ENCODE assay signal across 23 cellular contexts in the genomic region with DNA sequence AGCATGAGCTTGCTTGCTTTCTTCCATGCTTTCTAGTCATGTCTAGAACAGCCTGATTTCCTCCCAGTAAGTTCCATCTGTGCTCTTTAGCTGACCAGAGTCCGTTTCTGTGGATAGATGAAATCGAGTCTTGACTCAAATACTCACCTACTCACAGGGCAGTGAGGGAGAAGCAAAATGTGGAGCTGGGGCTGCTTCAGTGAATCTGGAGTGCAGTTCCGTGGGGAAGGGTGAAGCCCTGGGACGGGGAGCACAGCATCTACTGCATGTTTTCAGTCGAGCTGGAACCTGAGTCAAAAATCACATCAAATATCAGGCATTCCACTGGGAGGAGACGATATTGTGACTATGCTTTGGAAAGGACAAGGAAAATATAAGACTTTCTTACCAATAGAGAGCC.
DNase-seq lines count a peak whose midpoint lies in the region; ATAC-seq, FAIRE-seq and TF ChIP-seq lines count a peak whose summit lies in the region.
"Had no signal": no experiment of that assay in that cellular context is flagged by ENCODE, and none has a peak within 500 bp of the region (broad histone marks: within the 10 kb centered on the region; RNA-seq: fewer than 3 reads in every experiment).

No MANE protein-coding gene starts in this region.

- TF ChIP-seq CTCF in GM23338 (conservative IDR thresholded peaks at IDR 0.05; ENCODE audit: low read depth in 2 of 2), result no peak

- peak; percentile 46 for ATAC-seq in GM23338
- no peak for ATAC-seq in T-helper 17 cell
- no peak for ATAC-seq in GM18511 (IDR thresholded peaks at IDR 0.05; ENCODE audit: unreplicated experiment)
- ATAC-seq: CD8-positive, alpha-beta T cell; Right ventricle myocardium inferior; SK-N-SH treated with all-trans-retinoic acid at 6 μM for 48 hours had no signal

- DNase-seq in GM23338 (ENCODE audit: low spot score) (peak; percentile 27), T-helper 17 cell (no peak), iPS-NIHi11 (ENCODE audit: low spot score) (peak; percentile 11), urothelium cell line (ENCODE audit: low spot score) (peak; percentile 6), hepatic stellate cell (ENCODE audit: low spot score) (no peak)
- DNase-seq in stimulated activated CD4-positive, alpha-beta T cell treated with anti-CD3 and anti-CD28 coated beads, Interleukin-12 subunit alpha, Interleukin-12 subunit beta, amount 100 ng/mL, for 4 hours, result no peak
- DNase-seq: Caco-2; CD8-positive, alpha-beta T cell; DMS 273 treated with DMSO at 0.1 percent for 48 hours; DND-41; H7; KBM-7; MV-4-11; NCI-H1105; NCI-H1436 treated with DMSO at 0.1 percent for 48 hours; NCI-H187 treated with DMSO at 0.1 percent for 48 hours; NCI-H774; SJCRH30 had no signal

- no peaks in the 10 kb centered on the region for H3K9me3 ChIP-seq in T-helper 17 cell (ENCODE audit: control insufficient read depth, low read length, poor library complexity, severe bottlenecking)
- H3K9me3 ChIP-seq: SJCRH30 had no signal

- peak overlapping the region; percentile 40; the same call in 1 of the 2 replicates for H3K4me2 ChIP-seq in GM23338

- peaks cover 13% of the 10 kb centered on the region for H3K36me3 Mint-ChIP-seq in GM23338 (ENCODE audit: low read depth)
- H3K36me3 Mint-ChIP-seq in T-helper 17 cell (ENCODE audit: low read depth), result no peaks in the 10 kb centered on the region
- H3K36me3 Mint-ChIP-seq: CD8-positive, alpha-beta T cell had no signal

- no peaks in the 10 kb centered on the region for H3F3A ChIP-seq in GM23338 (replicated peaks; ENCODE audit: low read depth)

- peaks cover 23% of the 10 kb centered on the region for H3K4me1 ChIP-seq in GM23338 (ENCODE audit: insufficient read depth)
- H3K4me1 ChIP-seq: Caco-2, SJCRH30 had no signal

- no peaks in the 10 kb centered on the region for H3K79me2 ChIP-seq in GM23338 (replicated peaks; ENCODE audit: insufficient read depth)

- H3K4me1 Mint-ChIP-seq in GM23338 (peaks cover 25% of the 10 kb centered on the region), T-helper 17 cell (no peaks in the 10 kb centered on the region)
- H3K4me1 Mint-ChIP-seq: B cell had no signal

- no peak overlapping the region for H3K4me3 ChIP-seq in GM23338
- H3K4me3 ChIP-seq: SJCRH30 had no signal

- no peaks in the 10 kb centered on the region; the same call in 1 of the 2 replicates for H3K36me3 ChIP-seq in GM23338 (ENCODE audit: insufficient read depth)
- H3K36me3 ChIP-seq: SJCRH30 had no signal

- no peak for FAIRE-seq in urothelium cell line (lab: Jason Lieb, UNC)

- H3K27me3 ChIP-seq in GM23338 (ENCODE audit: insufficient read depth), result 0 out of 2 replicates have a peak, but pooled peaks cover 7% of the 10 kb centered on the region
- H3K27me3 ChIP-seq: SJCRH30 had no signal

- H3K4me3 Mint-ChIP-seq in GM23338 (no peak overlapping the region), T-helper 17 cell (no peak overlapping the region)
- H3K4me3 Mint-ChIP-seq: B cell; CD8-positive, alpha-beta T cell had no signal

- H3K27me3 Mint-ChIP-seq in GM23338 (ENCODE audit: insufficient read depth, low read depth, poor library complexity) (peaks cover 15% of the 10 kb centered on the region), T-helper 17 cell (peaks cover 51% of the 10 kb centered on the region)

- H2AFZ ChIP-seq in GM23338, result no peak overlapping the region

- H3K27ac Mint-ChIP-seq in GM23338 (no peak overlapping the region), T-helper 17 cell (peak overlapping the region; percentile 21)
- H3K27ac Mint-ChIP-seq: B cell; CD8-positive, alpha-beta T cell had no signal

- no peaks in the 10 kb centered on the region; the same call in 1 of the 2 replicates for H4K20me1 ChIP-seq in GM23338 (replicated peaks; ENCODE audit: insufficient read depth)

- H3K27ac ChIP-seq in GM23338 (ENCODE audit: low read depth), result no peak overlapping the region
- H3K27ac ChIP-seq: C4-2B, SJCRH30 had no signal

- H3K9me3 Mint-ChIP-seq in GM23338, result peaks cover 14% of the 10 kb centered on the region; the same call in 2 of the 3 replicates
- H3K9me3 Mint-ChIP-seq: CD8-positive, alpha-beta T cell had no signal

- no peaks in the 10 kb centered on the region for H3K9me2 ChIP-seq in GM23338 (ENCODE audit: insufficient read depth)

TF ChIP-seq in GM23338, 12 proteins besides CTCF, POLR2A, EP300 and RAD21 (continues in another document):
- TF ChIP-seq, protein P1, sequence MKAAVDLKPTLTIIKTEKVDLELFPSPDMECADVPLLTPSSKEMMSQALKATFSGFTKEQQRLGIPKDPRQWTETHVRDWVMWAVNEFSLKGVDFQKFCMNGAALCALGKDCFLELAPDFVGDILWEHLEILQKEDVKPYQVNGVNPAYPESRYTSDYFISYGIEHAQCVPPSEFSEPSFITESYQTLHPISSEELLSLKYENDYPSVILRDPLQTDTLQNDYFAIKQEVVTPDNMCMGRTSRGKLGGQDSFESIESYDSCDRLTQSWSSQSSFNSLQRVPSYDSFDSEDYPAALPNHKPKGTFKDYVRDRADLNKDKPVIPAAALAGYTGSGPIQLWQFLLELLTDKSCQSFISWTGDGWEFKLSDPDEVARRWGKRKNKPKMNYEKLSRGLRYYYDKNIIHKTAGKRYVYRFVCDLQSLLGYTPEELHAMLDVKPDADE (IDR thresholded peaks at IDR 0.05), result no peak
- TF ChIP-seq EZH2phosphoT487 (IDR thresholded peaks at IDR 0.05; ENCODE audit: unreplicated experiment) (no peak), ZNF114 (CRISPR knock-in tag; IDR thresholded peaks at IDR 0.05) (no peak), EZH2 (IDR thresholded peaks at IDR 0.05; ENCODE audit: low read depth, unreplicated experiment) (no peak), ZNF331 (CRISPR knock-in tag; IDR thresholded peaks at IDR 0.05; ENCODE audit: low read depth) (no peak), STAT1 (IDR thresholded peaks at IDR 0.05; ENCODE audit: unreplicated experiment) (no peak)
- TF ChIP-seq, protein P2, sequence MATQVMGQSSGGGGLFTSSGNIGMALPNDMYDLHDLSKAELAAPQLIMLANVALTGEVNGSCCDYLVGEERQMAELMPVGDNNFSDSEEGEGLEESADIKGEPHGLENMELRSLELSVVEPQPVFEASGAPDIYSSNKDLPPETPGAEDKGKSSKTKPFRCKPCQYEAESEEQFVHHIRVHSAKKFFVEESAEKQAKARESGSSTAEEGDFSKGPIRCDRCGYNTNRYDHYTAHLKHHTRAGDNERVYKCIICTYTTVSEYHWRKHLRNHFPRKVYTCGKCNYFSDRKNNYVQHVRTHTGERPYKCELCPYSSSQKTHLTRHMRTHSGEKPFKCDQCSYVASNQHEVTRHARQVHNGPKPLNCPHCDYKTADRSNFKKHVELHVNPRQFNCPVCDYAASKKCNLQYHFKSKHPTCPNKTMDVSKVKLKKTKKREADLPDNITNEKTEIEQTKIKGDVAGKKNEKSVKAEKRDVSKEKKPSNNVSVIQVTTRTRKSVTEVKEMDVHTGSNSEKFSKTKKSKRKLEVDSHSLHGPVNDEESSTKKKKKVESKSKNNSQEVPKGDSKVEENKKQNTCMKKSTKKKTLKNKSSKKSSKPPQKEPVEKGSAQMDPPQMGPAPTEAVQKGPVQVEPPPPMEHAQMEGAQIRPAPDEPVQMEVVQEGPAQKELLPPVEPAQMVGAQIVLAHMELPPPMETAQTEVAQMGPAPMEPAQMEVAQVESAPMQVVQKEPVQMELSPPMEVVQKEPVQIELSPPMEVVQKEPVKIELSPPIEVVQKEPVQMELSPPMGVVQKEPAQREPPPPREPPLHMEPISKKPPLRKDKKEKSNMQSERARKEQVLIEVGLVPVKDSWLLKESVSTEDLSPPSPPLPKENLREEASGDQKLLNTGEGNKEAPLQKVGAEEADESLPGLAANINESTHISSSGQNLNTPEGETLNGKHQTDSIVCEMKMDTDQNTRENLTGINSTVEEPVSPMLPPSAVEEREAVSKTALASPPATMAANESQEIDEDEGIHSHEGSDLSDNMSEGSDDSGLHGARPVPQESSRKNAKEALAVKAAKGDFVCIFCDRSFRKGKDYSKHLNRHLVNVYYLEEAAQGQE (IDR thresholded peaks at IDR 0.05; ENCODE audit: unreplicated experiment), result no peak

Comparison
In these comparisons a context has a peak if more than half of its experiments do, and no peak if none do; other contexts are left out.
1. DNase-seq: peak in GM23338 (single experiment), iPS-NIHi11 (single experiment) and urothelium cell line (single experiment); none in T-helper 17 cell (0 of 3), hepatic stellate cell (single experiment) and stimulated activated CD4-positive, alpha-beta T cell treated with anti-CD3 and anti-CD28 coated beads, Interleukin-12 subunit alpha, Interleukin-12 subunit beta, amount 100 ng/mL, for 4 hours (single experiment).